1 cellular context compared by ENCODE assay signal in genomic region chr1:52738148-52738547, GRCh38.
TF ChIP-seq lines count a peak whose summit lies in the region.

No MANE protein-coding gene starts in this region.

TF ChIP-seq in HepG2, 621 proteins besides CTCF, POLR2A, EP300 and RAD21 (continued from another document):
- TF ChIP-seq ZNF567 (CRISPR knock-in tag; IDR thresholded peaks at IDR 0.05; ENCODE audit: borderline replicate concordance) = no peak
- no peak for TF ChIP-seq ZFP1 (CRISPR knock-in tag; IDR thresholded peaks at IDR 0.05)
- no peak for TF ChIP-seq ZNF563 (CRISPR knock-in tag; IDR thresholded peaks at IDR 0.05)
- no peak for TF ChIP-seq FOXP1 (IDR thresholded peaks at IDR 0.05)
- no peak for TF ChIP-seq FOXP1 (CRISPR knock-in tag; IDR thresholded peaks at IDR 0.05)
- TF ChIP-seq JDP2 (CRISPR knock-in tag; IDR thresholded peaks at IDR 0.05; ENCODE audit: borderline replicate concordance) = no peak
- no peak for TF ChIP-seq HCFC1 (IDR thresholded peaks at IDR 0.05; ENCODE audit: low read depth, low read length)
- no peak for TF ChIP-seq CBX5 (CRISPR knock-in tag; IDR thresholded peaks at IDR 0.05; ENCODE audit: borderline replicate concordance)
- TF ChIP-seq ZNF878 (CRISPR knock-in tag; IDR thresholded peaks at IDR 0.05) = no peak
- no peak for TF ChIP-seq AHDC1 (CRISPR knock-in tag; IDR thresholded peaks at IDR 0.05; ENCODE audit: borderline replicate concordance)
- TF ChIP-seq AGO1 (IDR thresholded peaks at IDR 0.05; ENCODE audit: low read depth, low read length, poor library complexity, severe bottlenecking) = no peak
- no peak for TF ChIP-seq ZNF343 (CRISPR knock-in tag; IDR thresholded peaks at IDR 0.05)
- no peak for TF ChIP-seq NCOA1 (CRISPR knock-in tag; IDR thresholded peaks at IDR 0.05)
- TF ChIP-seq ZNF572 (CRISPR knock-in tag; IDR thresholded peaks at IDR 0.05) = no peak
- TF ChIP-seq ZNF513 (CRISPR knock-in tag; conservative IDR thresholded peaks at IDR 0.05) = no peak
- TF ChIP-seq RBM39 (IDR thresholded peaks at IDR 0.05; ENCODE audit: low read depth, low read length, poor library complexity, severe bottlenecking) = no peak
- no peak for TF ChIP-seq RFX1 (IDR thresholded peaks at IDR 0.05)
- TF ChIP-seq ZBTB40 (IDR thresholded peaks at IDR 0.05) = no peak
- TF ChIP-seq ZBTB40 (CRISPR knock-in tag; IDR thresholded peaks at IDR 0.05) = no peak
